Comparison of ENCODE assay signal across 10 cellular contexts in the genomic region with DNA sequence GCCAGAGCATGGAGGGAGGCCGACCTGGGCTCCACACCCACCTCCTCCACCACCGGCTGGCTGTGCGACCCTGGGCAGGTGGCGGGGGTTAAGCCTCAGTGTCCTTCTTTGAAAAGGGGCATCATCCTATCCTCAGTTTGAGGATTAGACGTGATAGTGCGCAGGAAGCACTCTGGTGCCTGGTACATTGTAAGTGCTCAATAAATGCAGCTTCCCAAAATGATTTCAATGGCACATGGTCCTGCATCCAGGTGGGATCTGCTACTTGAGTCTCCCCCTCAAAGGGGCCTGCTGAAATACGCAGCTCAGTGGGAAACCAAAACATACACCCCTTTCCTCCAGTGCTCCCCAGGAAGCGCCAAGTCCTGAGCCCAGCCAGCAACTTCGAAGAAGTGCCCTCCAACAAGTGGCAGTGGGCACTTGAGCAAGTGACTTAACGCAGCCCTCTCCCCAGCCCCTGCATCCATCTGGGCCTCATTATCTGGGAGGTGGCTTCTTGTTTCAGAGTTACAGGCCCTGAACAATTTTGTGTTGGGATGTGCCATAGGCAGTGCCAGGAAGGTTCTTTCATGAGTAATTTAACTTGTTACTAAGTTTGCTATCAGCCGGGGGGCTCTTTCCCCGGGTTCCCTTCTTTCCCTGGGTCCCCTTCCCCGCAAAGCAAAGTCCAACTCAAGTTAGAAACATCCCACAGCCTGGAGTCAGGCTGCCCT. TPM values are rescaled to one million over a fixed set of nuclear protein-coding genes. Genes with fewer than 3 reads are reported as not detected.
DNase-seq lines count a peak whose midpoint lies in the region; ATAC-seq and TF ChIP-seq lines count a peak whose summit lies in the region.
"Had no signal": no experiment of that assay in that cellular context is flagged by ENCODE, and none has a peak within 500 bp of the region (broad histone marks: within the 10 kb centered on the region; RNA-seq: fewer than 3 reads in every experiment).

No MANE protein-coding gene starts in this region.

- H3K9me3 ChIP-seq in cardiac muscle cell (ENCODE audit: low read depth) (no peaks in the 10 kb centered on the region), upper lobe of right lung (no peaks in the 10 kb centered on the region)

- H3K27ac ChIP-seq in cardiac muscle cell, result peak overlapping the region; percentile 98
- H3K27ac ChIP-seq in dorsolateral prefrontal cortex, result peak overlapping the region; percentile 29 to 96 (median 86)
- peak overlapping the region; percentile 90 for H3K27ac ChIP-seq in upper lobe of right lung

- ATAC-seq in Right ventricle myocardium inferior (no peak), naive B cell (ENCODE audit: low read depth in 2 of 2) (no peak), upper lobe of right lung (no peak)
- ATAC-seq in activated CD8-positive, alpha-beta T cell treated with anti-CD3 and anti-CD28 coated beads for 36 hours, result no peak
- ATAC-seq: activated naive CD4-positive, alpha-beta T cell treated with anti-CD3 and anti-CD28 coated beads, Interleukin-2, amount 50 U/mL, for 72 hours had no signal

- H3K4me3 Mint-ChIP-seq in naive B cell, result no peak overlapping the region
- no peak overlapping the region for H3K4me3 Mint-ChIP-seq in activated CD8-positive, alpha-beta T cell treated with anti-CD3 and anti-CD28 coated beads for 36 hours

- DNase-seq in cardiac muscle cell (ENCODE audit: low read depth in 1 of 2, low spot score in 1 of 2) (no peak), Right ventricle myocardium inferior (ENCODE audit: missing footprints) (no peak), dorsolateral prefrontal cortex (no peak), naive B cell (no peak), upper lobe of right lung (no peak), ACHN (no peak), NCI-H146 (lab: John Stamatoyannopoulos, UW) (no peak)
- DNase-seq in activated CD8-positive, alpha-beta T cell treated with anti-CD3 and anti-CD28 coated beads for 36 hours, result no peak
- DNase-seq: NCI-H1105 treated with DMSO at 0.1 percent for 48 hours had no signal

- H3K4me3 ChIP-seq in cardiac muscle cell, result no peak overlapping the region
- H3K4me3 ChIP-seq in dorsolateral prefrontal cortex, result peak overlapping the region in 2 of 59 donors; percentile 22 to 24
- H3K4me3 ChIP-seq in upper lobe of right lung, result no peak overlapping the region

- no peaks in the 10 kb centered on the region for H3K27me3 ChIP-seq in cardiac muscle cell
- no peaks in the 10 kb centered on the region for H3K27me3 ChIP-seq in dorsolateral prefrontal cortex
- no peaks in the 10 kb centered on the region for H3K27me3 ChIP-seq in upper lobe of right lung

- peak overlapping the region in 5 of 6 donors; percentile 47 to 98 (median 84) for H3K27ac Mint-ChIP-seq in naive B cell
- H3K27ac Mint-ChIP-seq in activated CD8-positive, alpha-beta T cell treated with anti-CD3 and anti-CD28 coated beads for 36 hours, result no peak overlapping the region

- peaks cover 58 to 88% (median 75%) of the 10 kb centered on the region in 3 donors for H3K4me1 Mint-ChIP-seq in naive B cell
- H3K4me1 Mint-ChIP-seq in activated CD8-positive, alpha-beta T cell treated with anti-CD3 and anti-CD28 coated beads for 36 hours (ENCODE audit: low read depth), result peaks cover 70% of the 10 kb centered on the region

- H3K36me3 ChIP-seq in cardiac muscle cell, result peaks cover 4% of the 10 kb centered on the region
- peaks cover 9% of the 10 kb centered on the region for H3K36me3 ChIP-seq in upper lobe of right lung

- TF ChIP-seq CTCF in cardiac muscle cell (IDR thresholded peaks at IDR 0.05; ENCODE audit: low read depth, low read length) (no peak), dorsolateral prefrontal cortex (IDR thresholded peaks at IDR 0.05 in 54 of 56, conservative IDR thresholded peaks at IDR 0.05 in 2 of 56; ENCODE audit: low read depth in 1 of 56, partially characterized antibody in 56 of 56) (no peak), upper lobe of right lung (IDR thresholded peaks at IDR 0.05) (no peak)
- no peak for TF ChIP-seq CTCF in activated CD8-positive, alpha-beta T cell treated with anti-CD3 and anti-CD28 coated beads for 36 hours (IDR thresholded peaks at IDR 0.05)

- H3K4me1 ChIP-seq in cardiac muscle cell (ENCODE audit: low read depth) (peaks cover 93% of the 10 kb centered on the region), upper lobe of right lung (peaks cover 100% of the 10 kb centered on the region)

- no peaks in the 10 kb centered on the region for H3K27me3 Mint-ChIP-seq in naive B cell
- H3K27me3 Mint-ChIP-seq in activated CD8-positive, alpha-beta T cell treated with anti-CD3 and anti-CD28 coated beads for 36 hours, result peaks cover 5% of the 10 kb centered on the region

- POLR2A ChIA-PET in activated CD8-positive, alpha-beta T cell treated with anti-CD3 and anti-CD28 coated beads for 36 hours (lab: Charles Lee), result interaction anchor here (0.7 kb wide), 1 partner anchor 17 kb away, joined by 4 read pairs; the partner anchor contains the start of gene ACTN4

- intact Hi-C loops in Right ventricle myocardium inferior (cut with DNase I), result loop anchor here (2.0 kb wide), 1 partner anchor 17 kb away; no protein-coding TSS in a partner anchor
- intact Hi-C loops in dorsolateral prefrontal cortex (cut with DNase I), result no loop called here
- intact Hi-C loops in upper lobe of right lung (cut with DNase I), result no loop called here
- intact Hi-C loops in activated CD8-positive, alpha-beta T cell treated with anti-CD3 and anti-CD28 coated beads for 36 hours (cut with micrococcal nuclease), result no loop called here

- CTCF ChIA-PET in activated CD8-positive, alpha-beta T cell treated with anti-CD3 and anti-CD28 coated beads for 36 hours (lab: Charles Lee), result interaction anchor here (1.1 kb wide), 1 partner anchor 18 kb away, joined by 3 read pairs; the partner anchor contains the start of gene ACTN4

- in situ Hi-C loops in ACHN (cut with HindIII; ENCODE audit: low pct_ligation_motif_present, low pct_unique_long_range_greater_than_20kb, low sequenced_read_pairs), result no loop called here

- H3K36me3 Mint-ChIP-seq in naive B cell, result no peaks in the 10 kb centered on the region
- H3K36me3 Mint-ChIP-seq in activated CD8-positive, alpha-beta T cell treated with anti-CD3 and anti-CD28 coated beads for 36 hours (ENCODE audit: low read depth), result peaks cover 24% of the 10 kb centered on the region

- no peaks in the 10 kb centered on the region for H3K9me3 Mint-ChIP-seq in naive B cell
- H3K9me3 Mint-ChIP-seq in activated CD8-positive, alpha-beta T cell treated with anti-CD3 and anti-CD28 coated beads for 36 hours, result no peaks in the 10 kb centered on the region
- H3K9me3 Mint-ChIP-seq: activated naive CD4-positive, alpha-beta T cell treated with anti-CD3 and anti-CD28 coated beads, Interleukin-2, amount 50 U/mL, for 72 hours had no signal

RNA-seq across cellular contexts. Expression of gene ACTN4, which starts 17.9 kb away (rescaled TPM):
- total RNA-seq in cardiac muscle cell, result 391 and 465 TPM in 2 replicates
- polyA plus RNA-seq in cardiac muscle cell, result 70.2 and 77.4 TPM in 2 replicates
- total RNA-seq in Right ventricle myocardium inferior, result 145 TPM
- 100 to 1,000 TPM; 271 to 539 (median 377) TPM for total RNA-seq in dorsolateral prefrontal cortex
- polyA plus RNA-seq in naive B cell (ENCODE audit: low read depth in 6 of 6), result 10 to 100 TPM in 4 of 6 donors, 1 to 10 TPM in 2; 6.8 to 15.8 (median 10.6) TPM
- 565 TPM for total RNA-seq in upper lobe of right lung
- 100 to 1,000 TPM; 183 to 189 TPM for total RNA-seq in activated CD8-positive, alpha-beta T cell treated with anti-CD3 and anti-CD28 coated beads for 36 hours

RNA-seq across cellular contexts. Expression of gene EIF3K, which starts 46.4 kb away (rescaled TPM):
- total RNA-seq in cardiac muscle cell (504 and 711 TPM in 2 replicates), Right ventricle myocardium inferior (660 TPM), dorsolateral prefrontal cortex (100 to 1,000 TPM; 165 to 292 (median 241) TPM), upper lobe of right lung (215 TPM)
- polyA plus RNA-seq in cardiac muscle cell (258 and 455 TPM in 2 replicates), naive B cell (ENCODE audit: low read depth in 6 of 6) (100 to 1,000 TPM; 307 to 347 (median 330) TPM)
- total RNA-seq in activated CD8-positive, alpha-beta T cell treated with anti-CD3 and anti-CD28 coated beads for 36 hours, result 100 to 1,000 TPM; 306 to 308 TPM

RNA-seq across cellular contexts. Expression of gene MAP4K1, which starts 47.6 kb away (rescaled TPM):
- total RNA-seq in cardiac muscle cell, result 2.4 and 3.9 TPM in 2 replicates
- 4.6 and 7.7 TPM in 2 replicates for polyA plus RNA-seq in cardiac muscle cell
- 3.1 TPM for total RNA-seq in Right ventricle myocardium inferior
- 10 to 100 TPM in 10 of 120 experiments, 1 to 10 TPM in 110; 1.2 to 14.7 (median 5.4) TPM for total RNA-seq in dorsolateral prefrontal cortex
- polyA plus RNA-seq in naive B cell (ENCODE audit: low read depth in 6 of 6), result 100 to 1,000 TPM; 119 to 194 (median 138) TPM
- total RNA-seq in upper lobe of right lung, result 12.1 TPM
- total RNA-seq in activated CD8-positive, alpha-beta T cell treated with anti-CD3 and anti-CD28 coated beads for 36 hours, result 100 to 1,000 TPM; 166 to 174 TPM

Comparison
In these comparisons a context has a peak if more than half of its experiments do, and no peak if none do; other contexts are left out.
1. RNA of gene MAP4K1, which starts 47.6 kb away (total RNA-seq): 166 to 174 TPM in activated CD8-positive, alpha-beta T cell treated with anti-CD3 and anti-CD28 coated beads for 36 hours; 12.1 TPM in upper lobe of right lung (single experiment), 1.2 to 14.7 TPM in dorsolateral prefrontal cortex, 2.4 to 3.9 TPM in cardiac muscle cell and 3.1 TPM in Right ventricle myocardium inferior (single experiment); every median in the first group is over 10 times any median in the second.
2. Peak in every context shown above with its lines, with median percentiles within 50 percentile points of each other: H3K27ac ChIP-seq.